15 cellular contexts compared by ENCODE assay signal in the genomic region with DNA sequence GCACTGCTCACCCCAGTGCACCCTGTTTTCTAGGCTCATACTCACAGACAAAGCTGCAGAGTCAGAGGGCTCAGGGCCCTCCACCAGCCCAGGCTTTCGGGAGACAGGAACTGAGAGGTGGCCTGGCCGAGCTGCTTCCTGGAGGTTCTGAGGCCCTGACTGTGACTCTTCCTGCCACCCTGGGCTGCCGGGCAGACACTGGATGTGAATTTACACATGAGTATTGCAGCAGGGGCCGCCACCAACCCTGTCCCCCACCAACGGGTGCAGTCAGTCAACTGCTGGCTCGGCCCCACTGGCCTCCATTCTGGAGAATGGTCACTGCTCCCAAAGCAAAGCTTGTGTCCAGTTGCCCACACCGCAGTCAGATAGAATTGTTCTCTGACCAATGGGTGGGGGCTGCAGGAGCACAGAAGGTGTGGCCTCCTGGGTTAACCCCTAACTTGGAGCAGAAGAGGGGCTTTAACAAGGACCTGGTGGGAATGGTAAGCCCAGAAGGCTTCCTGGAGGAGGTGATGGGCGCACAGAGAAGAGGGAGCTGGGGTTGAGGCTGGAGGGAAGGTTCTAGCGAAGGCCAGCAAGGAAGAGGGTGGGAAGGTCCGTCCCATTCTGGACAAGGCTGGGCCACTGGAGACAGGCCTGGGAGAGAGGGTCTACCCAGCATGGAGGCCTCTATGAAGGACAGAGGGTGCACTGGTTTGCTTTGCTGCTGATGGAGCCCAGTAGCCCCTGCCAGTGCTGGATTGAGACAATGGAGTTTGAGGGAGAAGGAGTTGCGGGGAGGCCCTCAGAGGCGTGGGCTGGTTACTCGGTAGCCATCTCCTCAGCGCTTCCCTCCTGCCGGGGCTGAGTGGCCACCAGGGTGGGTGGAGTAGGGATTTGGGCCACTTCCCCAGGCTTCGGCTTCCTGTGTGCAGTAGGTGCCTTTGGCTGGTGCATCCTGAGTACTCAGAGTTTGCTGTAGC.
DNase-seq lines count a peak whose midpoint lies in the region; ATAC-seq and TF ChIP-seq lines count a peak whose summit lies in the region.
"Had no signal": no experiment of that assay in that cellular context is flagged by ENCODE, and none has a peak within 500 bp of the region (broad histone marks: within the 10 kb centered on the region; RNA-seq: fewer than 3 reads in every experiment).

No MANE protein-coding gene starts in this region.

- H3K27ac ChIP-seq in BLaER1: peak overlapping the region; percentile 62
- no peak overlapping the region for H3K27ac ChIP-seq in effector memory CD4-positive, alpha-beta T cell (ENCODE audit: insufficient read depth, low read length, poor library complexity, severe bottlenecking)
- H3K27ac ChIP-seq in gastroesophageal sphincter: no peak overlapping the region
- H3K27ac ChIP-seq: C4-2B, tibial artery had no signal

- no peak overlapping the region for H3K4me3 Mint-ChIP-seq in CD14-positive monocyte
- H3K4me3 Mint-ChIP-seq in activated CD8-positive, alpha-beta T cell treated with anti-CD3 and anti-CD28 coated beads, Interleukin-2, amount 10 ng/mL, durations not matched to agents 7 days and 5 days: no peak overlapping the region
- no peak overlapping the region for H3K4me3 Mint-ChIP-seq in natural killer cell treated with Interleukin-12 subunit alpha and Interleukin-12 subunit beta and Interleukin-15 and Interleukin-18, amount 100 ng/mL, for 72 hours
- H3K4me3 Mint-ChIP-seq: HFFc6 had no signal

- TF ChIP-seq CTCF in CD14-positive monocyte (IDR thresholded peaks at IDR 0.05) (no peak), GM10266 (IDR thresholded peaks at IDR 0.05; ENCODE audit: control insufficient read depth, insufficient read depth, low read depth, missing control alignments) (no peak), gastroesophageal sphincter (IDR thresholded peaks at IDR 0.05) (no peak)

- H3K27me3 Mint-ChIP-seq in CD14-positive monocyte (ENCODE audit: low read depth in 3 of 3): peaks cover 6 to 10% (median 8%) of the 10 kb centered on the region in 3 donors
- H3K27me3 Mint-ChIP-seq in activated CD8-positive, alpha-beta T cell treated with anti-CD3 and anti-CD28 coated beads, Interleukin-2, amount 10 ng/mL, durations not matched to agents 7 days and 5 days (ENCODE audit: low read depth): no peaks in the 10 kb centered on the region
- H3K27me3 Mint-ChIP-seq in natural killer cell treated with Interleukin-12 subunit alpha and Interleukin-12 subunit beta and Interleukin-15 and Interleukin-18, amount 100 ng/mL, for 72 hours: peaks cover 4 to 8% of the 10 kb centered on the region in 2 donors

- DNase-seq in CD14-positive monocyte (ENCODE audit: low spot score) (peak; percentile 35), GM10266 (ENCODE audit: extremely low spot score) (no peak)
- DNase-seq in activated CD8-positive, alpha-beta T cell treated with anti-CD3 and anti-CD28 coated beads, Interleukin-2, amount 10 ng/mL, durations not matched to agents 7 days and 5 days: no peak
- DNase-seq in natural killer cell treated with Interleukin-12 subunit alpha and Interleukin-12 subunit beta and Interleukin-15 and Interleukin-18, amount 100 ng/mL, for 72 hours (ENCODE audit: low spot score): peak; percentile 59
- no peak for DNase-seq in effector memory CD4-positive, alpha-beta T cell
- DNase-seq: DMS153; HFFc6; NCI-H2081 treated with DMSO at 0.1 percent for 48 hours; stimulated activated CD4-positive, alpha-beta T cell treated with anti-CD3 and anti-CD28 coated beads, Interleukin-4, amount 100 ng/mL, for 24 hours had no signal

- peaks cover 0 to 6% (median 3%) of the 10 kb centered on the region in 7 donors for H3K9me3 Mint-ChIP-seq in CD14-positive monocyte
- no peaks in the 10 kb centered on the region for H3K9me3 Mint-ChIP-seq in activated CD8-positive, alpha-beta T cell treated with anti-CD3 and anti-CD28 coated beads, Interleukin-2, amount 10 ng/mL, durations not matched to agents 7 days and 5 days (ENCODE audit: insufficient read depth)
- no peaks in the 10 kb centered on the region for H3K9me3 Mint-ChIP-seq in natural killer cell treated with Interleukin-12 subunit alpha and Interleukin-12 subunit beta and Interleukin-15 and Interleukin-18, amount 100 ng/mL, for 72 hours

- no peak overlapping the region for H3K9ac ChIP-seq in BLaER1

- peak overlapping the region; percentile 74 for H3K4me2 ChIP-seq in BLaER1

- H3K36me3 ChIP-seq in BLaER1 (no peaks in the 10 kb centered on the region), gastroesophageal sphincter (no peaks in the 10 kb centered on the region)
- no peaks in the 10 kb centered on the region for H3K36me3 ChIP-seq in effector memory CD4-positive, alpha-beta T cell (ENCODE audit: control insufficient read depth, insufficient read depth, low read length)
- H3K36me3 ChIP-seq: tibial artery had no signal

- H3K36me3 Mint-ChIP-seq in CD14-positive monocyte: no peaks in the 10 kb centered on the region
- H3K36me3 Mint-ChIP-seq in activated CD8-positive, alpha-beta T cell treated with anti-CD3 and anti-CD28 coated beads, Interleukin-2, amount 10 ng/mL, durations not matched to agents 7 days and 5 days (ENCODE audit: low read depth): no peaks in the 10 kb centered on the region
- no peaks in the 10 kb centered on the region for H3K36me3 Mint-ChIP-seq in natural killer cell treated with Interleukin-12 subunit alpha and Interleukin-12 subunit beta and Interleukin-15 and Interleukin-18, amount 100 ng/mL, for 72 hours
- H3K36me3 Mint-ChIP-seq: activated naive CD4-positive, alpha-beta T cell treated with anti-CD3 and anti-CD28 coated beads, Interleukin-2, amount 50 U/mL, for 72 hours had no signal

- peaks cover 2% of the 10 kb centered on the region for H3K4me1 Mint-ChIP-seq in CD14-positive monocyte
- H3K4me1 Mint-ChIP-seq in activated CD8-positive, alpha-beta T cell treated with anti-CD3 and anti-CD28 coated beads, Interleukin-2, amount 10 ng/mL, durations not matched to agents 7 days and 5 days (ENCODE audit: low read depth): peaks cover 9% of the 10 kb centered on the region
- peaks cover 0 to 9% of the 10 kb centered on the region in 2 donors for H3K4me1 Mint-ChIP-seq in natural killer cell treated with Interleukin-12 subunit alpha and Interleukin-12 subunit beta and Interleukin-15 and Interleukin-18, amount 100 ng/mL, for 72 hours (ENCODE audit: low read depth in 2 of 2)

- intact Hi-C loops in CD14-positive monocyte (cut with micrococcal nuclease): no loop called here

- peak overlapping the region in 2 of 7 donors; percentile 61 to 72 for H3K27ac Mint-ChIP-seq in CD14-positive monocyte
- H3K27ac Mint-ChIP-seq in activated CD8-positive, alpha-beta T cell treated with anti-CD3 and anti-CD28 coated beads, Interleukin-2, amount 10 ng/mL, durations not matched to agents 7 days and 5 days: peak overlapping the region; percentile 18
- H3K27ac Mint-ChIP-seq in natural killer cell treated with Interleukin-12 subunit alpha and Interleukin-12 subunit beta and Interleukin-15 and Interleukin-18, amount 100 ng/mL, for 72 hours: peak overlapping the region in 1 of 2 donors; percentile 81
- H3K27ac Mint-ChIP-seq: HFFc6 had no signal

- 83 to 100% methylated on average over 1 to 8 of the region's 16 CpGs for WGBS in gastroesophageal sphincter (ENCODE audit: low coverage in 1 of 2), 2 donors

- POLR2A ChIA-PET in activated CD8-positive, alpha-beta T cell treated with anti-CD3 and anti-CD28 coated beads, Interleukin-2, amount 10 ng/mL, durations not matched to agents 7 days and 5 days (lab: Charles Lee): no interaction called here

- H3K27me3 ChIP-seq in BLaER1 (no peaks in the 10 kb centered on the region), gastroesophageal sphincter (peaks cover 62% of the 10 kb centered on the region)
- H3K27me3 ChIP-seq in effector memory CD4-positive, alpha-beta T cell (replicated peaks; ENCODE audit: control insufficient read depth, insufficient read depth, low read length, poor library complexity, severe bottlenecking): no peaks in the 10 kb centered on the region

- peak; percentile 19 for ATAC-seq in activated CD8-positive, alpha-beta T cell treated with anti-CD3 and anti-CD28 coated beads, Interleukin-2, amount 10 ng/mL, durations not matched to agents 7 days and 5 days
- ATAC-seq in natural killer cell treated with Interleukin-12 subunit alpha and Interleukin-12 subunit beta and Interleukin-15 and Interleukin-18, amount 100 ng/mL, for 72 hours: peak in 1 of 2 donors; percentile 46
- no peak for ATAC-seq in gastroesophageal sphincter
- ATAC-seq: activated naive CD4-positive, alpha-beta T cell treated with anti-CD3 and anti-CD28 coated beads, Interleukin-2, amount 50 U/mL, for 72 hours; Panc1 had no signal

- H3K4me3 ChIP-seq in BLaER1 (no peak overlapping the region), gastroesophageal sphincter (no peak overlapping the region)
- H3K4me3 ChIP-seq in effector memory CD4-positive, alpha-beta T cell (ENCODE audit: insufficient read depth, low read depth, low read length, poor library complexity, severe bottlenecking): no peak overlapping the region
- H3K4me3 ChIP-seq: tibial artery had no signal

- CTCF ChIA-PET in activated CD8-positive, alpha-beta T cell treated with anti-CD3 and anti-CD28 coated beads, Interleukin-2, amount 10 ng/mL, durations not matched to agents 7 days and 5 days (lab: Charles Lee): no interaction called here

- H3K9me3 ChIP-seq in BLaER1: no peaks in the 10 kb centered on the region
- H3K9me3 ChIP-seq in effector memory CD4-positive, alpha-beta T cell (ENCODE audit: control insufficient read depth, low read length): no peaks in the 10 kb centered on the region
- H3K9me3 ChIP-seq in gastroesophageal sphincter: peaks cover 0 to 5% (median 0%) of the 10 kb centered on the region in 3 donors
- H3K9me3 ChIP-seq: tibial artery had no signal

- TF ChIP-seq POLR2A in gastroesophageal sphincter (IDR thresholded peaks at IDR 0.05): no peak

- H4K20me1 ChIP-seq in BLaER1: no peaks in the 10 kb centered on the region

- TF ChIP-seq EP300 in gastroesophageal sphincter (IDR thresholded peaks at IDR 0.05): no peak

- H3K4me1 ChIP-seq in BLaER1 (peaks cover 17% of the 10 kb centered on the region), gastroesophageal sphincter (no peaks in the 10 kb centered on the region)
- H3K4me1 ChIP-seq in effector memory CD4-positive, alpha-beta T cell (ENCODE audit: control insufficient read depth, insufficient read depth, low read length, poor library complexity, severe bottlenecking): no peaks in the 10 kb centered on the region
- H3K4me1 ChIP-seq: tibial artery had no signal

Comparison
In these comparisons a context has a peak if more than half of its experiments do, and no peak if none do; other contexts are left out.
1. DNase-seq: peak in CD14-positive monocyte (single experiment) and natural killer cell treated with Interleukin-12 subunit alpha and Interleukin-12 subunit beta and Interleukin-15 and Interleukin-18, amount 100 ng/mL, for 72 hours (single experiment); none in activated CD8-positive, alpha-beta T cell treated with anti-CD3 and anti-CD28 coated beads, Interleukin-2, amount 10 ng/mL, durations not matched to agents 7 days and 5 days (single experiment), effector memory CD4-positive, alpha-beta T cell (0 of 3) and GM10266 (single experiment).